In the genomic region with DNA sequence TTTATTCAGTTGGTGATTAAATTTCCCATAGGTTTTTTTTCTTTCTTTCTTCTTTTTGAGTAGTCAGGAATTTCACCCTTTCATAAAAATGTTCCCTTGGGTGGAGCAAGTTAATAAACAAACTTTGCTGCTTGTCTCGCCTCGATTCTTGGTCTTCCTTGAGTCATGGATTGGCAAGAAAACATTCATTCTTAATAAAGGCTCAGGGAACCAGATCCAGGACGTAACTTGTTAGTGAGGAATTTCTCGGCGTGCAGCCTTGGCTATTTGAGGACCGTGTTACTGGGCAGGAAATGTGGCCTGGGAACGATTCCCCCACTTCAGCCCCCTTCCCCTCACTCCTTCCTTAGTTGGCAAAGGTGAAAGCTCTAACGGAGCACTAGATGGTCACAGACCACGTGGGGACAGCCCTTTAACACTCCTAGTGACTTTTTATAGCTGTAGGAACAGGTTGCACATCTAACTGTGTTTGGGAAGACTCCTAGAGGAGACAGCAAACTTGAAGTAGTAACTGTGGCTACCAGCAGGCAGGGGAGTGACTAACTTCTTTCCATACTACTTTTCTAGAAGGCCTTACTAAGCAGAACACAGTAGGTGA, we compare ENCODE assay signal across 12 cellular contexts.
A peak's percentile ranks its signal among the peaks of the same experiment; 100 is the strongest.
DNase-seq lines count a peak whose midpoint lies in the region; ATAC-seq, FAIRE-seq and TF ChIP-seq lines count a peak whose summit lies in the region.
"Had no signal": no experiment of that assay in that cellular context is flagged by ENCODE, and none has a peak within 500 bp of the region (broad histone marks: within the 10 kb centered on the region; RNA-seq: fewer than 3 reads in every experiment).

No MANE protein-coding gene starts in this region.

- TF ChIP-seq CTCF in H9 (conservative IDR thresholded peaks at IDR 0.05) (no peak), keratinocyte (optimal IDR thresholded peaks at IDR 0.05 in 1 of 3, IDR thresholded peaks at IDR 0.05 in 1 of 3, conservative IDR thresholded peaks at IDR 0.05 in 1 of 3; ENCODE audit: extremely low read depth in 1 of 3, insufficient read depth in 2 of 3, low read length in 3 of 3) (no peak)

- no peak overlapping the region for H3K14ac ChIP-seq in H9 (ENCODE audit: insufficient read depth, low read length)

- no peak overlapping the region for H3K56ac ChIP-seq in H9 (ENCODE audit: insufficient read length, low read depth, low read length)

- no peak overlapping the region for H3K4ac ChIP-seq in H9 (ENCODE audit: low read depth, low read length)

- H3K4me2 ChIP-seq in H9 (ENCODE audit: insufficient read depth, insufficient read length, low read length), result peak overlapping the region; percentile 38
- peak overlapping the region; percentile 51 for H3K4me2 ChIP-seq in keratinocyte (ENCODE audit: control insufficient read depth, extremely low read depth, insufficient read depth, low read depth, low read length)

- no CpG with 5 or more reads among the region's 9 CpGs for WGBS in H9 (ENCODE audit: extremely low coverage, insufficient read length, low lambda C conversion rate)

- H3K23me2 ChIP-seq in H9 (ENCODE audit: insufficient read length, low read depth, low read length, poor library complexity, severe bottlenecking), result peaks cover 19% of the 10 kb centered on the region

- H2BK5ac ChIP-seq in H9 (ENCODE audit: insufficient read length, low read length), result no peak overlapping the region

- DNase-seq in H9, result peak; percentile 47
- no peak for DNase-seq in keratinocyte (ENCODE audit: low read depth, low spot score)
- DNase-seq in NCI-H2081 treated with DMSO at 0.1 percent for 48 hours (lab: John Stamatoyannopoulos, UW), result no peak
- DNase-seq in COR-L47 (lab: John Stamatoyannopoulos, UW), result no peak
- DNase-seq in foreskin melanocyte, result no peak
- DNase-seq: activated naive CD8-positive, alpha-beta T cell treated with anti-CD3 and anti-CD28 coated beads, Interleukin-2, amount 10 ng/mL, durations not matched to agents 7 days and 5 days; naive thymus-derived CD4-positive, alpha-beta T cell; T-helper 9 cell had no signal

- dilution Hi-C loops in keratinocyte (cut with MboI; ENCODE audit: extremely low pct_ligation_motif_present, low sequenced_read_pairs), result no loop called here

- H2AK5ac ChIP-seq in H9 (ENCODE audit: insufficient read length, low read length), result no peak overlapping the region

- H4K20me1 ChIP-seq in H9 (ENCODE audit: control insufficient read depth, insufficient read depth, insufficient read length), result no peaks in the 10 kb centered on the region
- peaks cover 3% of the 10 kb centered on the region for H4K20me1 ChIP-seq in keratinocyte (ENCODE audit: control insufficient read depth, extremely low read depth, insufficient read depth, low read length)

- no peak for ATAC-seq in HG02870 (IDR thresholded peaks at IDR 0.05; ENCODE audit: unreplicated experiment)
- ATAC-seq: naive thymus-derived CD4-positive, alpha-beta T cell; stimulated activated effector memory CD8-positive, alpha-beta T cell treated with anti-CD3 and anti-CD28 coated beads, Interleukin-12 subunit alpha, Interleukin-12 subunit beta, amount 100 ng/mL, for 72 hours had no signal

- H2BK120ac ChIP-seq in H9 (ENCODE audit: low read depth, low read length, poor library complexity, severe bottlenecking), result no peak overlapping the region

- H3K4me3 ChIP-seq in keratinocyte (ENCODE audit: control insufficient read depth in 2 of 3, extremely low read depth in 1 of 3, insufficient read depth in 2 of 3, low read depth in 1 of 3, low read length in 3 of 3) (no peak overlapping the region), stomach smooth muscle (ENCODE audit: low read length in 2 of 2) (peak overlapping the region in 1 of 2 donors; percentile 8)

- H2BK12ac ChIP-seq in H9 (ENCODE audit: insufficient read length, low read depth, low read length), result no peak overlapping the region

- H3T11ph ChIP-seq in H9 (ENCODE audit: low read length), result no peak overlapping the region

- H3K36me3 Mint-ChIP-seq in H9 (ENCODE audit: insufficient read depth in 1 of 3, low read depth in 3 of 3), result no peaks in the 10 kb centered on the region
- H3K36me3 Mint-ChIP-seq: activated naive CD8-positive, alpha-beta T cell treated with anti-CD3 and anti-CD28 coated beads, Interleukin-2, amount 10 ng/mL, durations not matched to agents 7 days and 5 days; naive thymus-derived CD4-positive, alpha-beta T cell; stimulated activated effector memory CD8-positive, alpha-beta T cell treated with anti-CD3 and anti-CD28 coated beads, Interleukin-12 subunit alpha, Interleukin-12 subunit beta, amount 100 ng/mL, for 72 hours had no signal

- H4K5ac ChIP-seq in H9 (ENCODE audit: insufficient read length, low read depth, low read length), result no peak overlapping the region

- H3K27me3 Mint-ChIP-seq in H9 (ENCODE audit: low read depth), result peaks cover 93% of the 10 kb centered on the region

- H2BK20ac ChIP-seq in H9 (ENCODE audit: low read depth, low read length, poor library complexity, severe bottlenecking), result no peak overlapping the region

- no peak overlapping the region for H3K9ac ChIP-seq in H9 (ENCODE audit: extremely low read depth, insufficient read length, low read length)
- no peak overlapping the region for H3K9ac ChIP-seq in keratinocyte (ENCODE audit: control insufficient read depth, extremely low read depth, insufficient read depth, low read length)
- no peak overlapping the region for H3K9ac ChIP-seq in stomach smooth muscle (ENCODE audit: low read length in 2 of 2)

- peak overlapping the region in 1 of 2 experiments; percentile 52; a peak in 3 of 5 replicates for H3K4me3 Mint-ChIP-seq in H9
- H3K4me3 Mint-ChIP-seq: activated naive CD8-positive, alpha-beta T cell treated with anti-CD3 and anti-CD28 coated beads, Interleukin-2, amount 10 ng/mL, durations not matched to agents 7 days and 5 days; naive thymus-derived CD4-positive, alpha-beta T cell; stimulated activated effector memory CD8-positive, alpha-beta T cell treated with anti-CD3 and anti-CD28 coated beads, Interleukin-12 subunit alpha, Interleukin-12 subunit beta, amount 100 ng/mL, for 72 hours had no signal

- H3K23ac ChIP-seq in H9 (ENCODE audit: insufficient read length, low read depth, low read length), result no peak overlapping the region

- peak overlapping the region in 2 of 3 experiments; percentile 56 to 87; a peak in 1 of 7 replicates for H3K27ac Mint-ChIP-seq in H9
- H3K27ac Mint-ChIP-seq: activated naive CD8-positive, alpha-beta T cell treated with anti-CD3 and anti-CD28 coated beads, Interleukin-2, amount 10 ng/mL, durations not matched to agents 7 days and 5 days; naive thymus-derived CD4-positive, alpha-beta T cell; stimulated activated effector memory CD8-positive, alpha-beta T cell treated with anti-CD3 and anti-CD28 coated beads, Interleukin-12 subunit alpha, Interleukin-12 subunit beta, amount 100 ng/mL, for 72 hours had no signal

- FAIRE-seq in keratinocyte (lab: Jason Lieb, UNC), result no peak

- H3K79me2 ChIP-seq in H9 (ENCODE audit: insufficient read depth, low read length), result no peaks in the 10 kb centered on the region
- H3K79me2 ChIP-seq in keratinocyte (ENCODE audit: control insufficient read depth, insufficient read depth, low read length), result no peaks in the 10 kb centered on the region

- no peaks in the 10 kb centered on the region for H3K36me3 ChIP-seq in keratinocyte (ENCODE audit: control insufficient read depth in 2 of 2, extremely low read depth in 1 of 2, insufficient read depth in 2 of 2, low read length in 2 of 2)
- H3K36me3 ChIP-seq in stomach smooth muscle (ENCODE audit: control insufficient read depth in 2 of 2, insufficient read depth in 2 of 2, low read length in 2 of 2), result no peaks in the 10 kb centered on the region

- H2AFZ ChIP-seq in H9 (ENCODE audit: low read length) (no peak overlapping the region), keratinocyte (ENCODE audit: control insufficient read depth, low read length) (peak overlapping the region; percentile 27)

- peak overlapping the region; percentile 40 for H3K18ac ChIP-seq in H9 (ENCODE audit: insufficient read length, low read depth, low read length)

- H3K9me3 Mint-ChIP-seq in H9, result no peaks in the 10 kb centered on the region; a peak in 3 of 5 replicates
- H3K9me3 Mint-ChIP-seq: activated naive CD8-positive, alpha-beta T cell treated with anti-CD3 and anti-CD28 coated beads, Interleukin-2, amount 10 ng/mL, durations not matched to agents 7 days and 5 days had no signal

- no peaks in the 10 kb centered on the region for H3K9me1 ChIP-seq in keratinocyte (ENCODE audit: control insufficient read depth, extremely low read depth, insufficient read depth, low read length)

- H4K8ac ChIP-seq in H9 (replicated peaks; ENCODE audit: insufficient read length, low read depth, low read length), result no peak overlapping the region

- H3K27ac ChIP-seq in H9 (ENCODE audit: insufficient read length, low read depth, low read length) (no peak overlapping the region), cingulate gyrus (ENCODE audit: low read depth, low read length) (peak overlapping the region; percentile 90), keratinocyte (ENCODE audit: control insufficient read depth, insufficient read depth, low read length) (no peak overlapping the region), stomach smooth muscle (ENCODE audit: low read length) (peak overlapping the region; percentile 18)

- H4K91ac ChIP-seq in H9 (ENCODE audit: insufficient read length, low read depth, low read length), result no peak overlapping the region

- H3K27me3 ChIP-seq in H9 (ENCODE audit: insufficient read depth, low read length), result peaks cover 45% of the 10 kb centered on the region
- peaks cover 37% of the 10 kb centered on the region for H3K27me3 ChIP-seq in keratinocyte (ENCODE audit: control insufficient read depth, extremely low read depth, insufficient read depth, low read length)
- H3K27me3 ChIP-seq in stomach smooth muscle (ENCODE audit: control insufficient read depth in 1 of 2, insufficient read depth in 2 of 2, low read length in 2 of 2), result peaks cover 4% of the 10 kb centered on the region in 2 donors

- H3K9me3 ChIP-seq in H9 (ENCODE audit: control insufficient read depth, low read depth, low read length) (no peaks in the 10 kb centered on the region), keratinocyte (ENCODE audit: control insufficient read depth, low read depth, low read length) (no peaks in the 10 kb centered on the region), stomach smooth muscle (ENCODE audit: control insufficient read depth in 2 of 2, low read length in 2 of 2) (no peaks in the 10 kb centered on the region)

- H2BK15ac ChIP-seq in H9 (ENCODE audit: low read depth, low read length), result no peak overlapping the region

- H3K4me1 ChIP-seq in H9 (ENCODE audit: insufficient read depth, low read length), result peaks cover 8% of the 10 kb centered on the region
- peaks cover 14% of the 10 kb centered on the region for H3K4me1 ChIP-seq in keratinocyte (ENCODE audit: control insufficient read depth, extremely low read depth, insufficient read depth, low read length)
- peaks cover 20% of the 10 kb centered on the region for H3K4me1 ChIP-seq in stomach smooth muscle (ENCODE audit: control insufficient read depth, insufficient read depth, low read length)

- no peaks in the 10 kb centered on the region for H3K79me1 ChIP-seq in H9 (ENCODE audit: insufficient read depth, low read depth, low read length, poor library complexity, severe bottlenecking)

- peaks cover 55 to 64% of the 10 kb centered on the region in 2 experiments for H3K4me1 Mint-ChIP-seq in H9
- H3K4me1 Mint-ChIP-seq: activated naive CD8-positive, alpha-beta T cell treated with anti-CD3 and anti-CD28 coated beads, Interleukin-2, amount 10 ng/mL, durations not matched to agents 7 days and 5 days; stimulated activated effector memory CD8-positive, alpha-beta T cell treated with anti-CD3 and anti-CD28 coated beads, Interleukin-12 subunit alpha, Interleukin-12 subunit beta, amount 100 ng/mL, for 72 hours had no signal

Comparison
In these comparisons a context has a peak if more than half of its experiments do, and no peak if none do; other contexts are left out.
1. H3K27ac ChIP-seq: peak in cingulate gyrus (single experiment) and stomach smooth muscle (single experiment); none in H9 (single experiment) and keratinocyte (single experiment).